In the genomic region with DNA sequence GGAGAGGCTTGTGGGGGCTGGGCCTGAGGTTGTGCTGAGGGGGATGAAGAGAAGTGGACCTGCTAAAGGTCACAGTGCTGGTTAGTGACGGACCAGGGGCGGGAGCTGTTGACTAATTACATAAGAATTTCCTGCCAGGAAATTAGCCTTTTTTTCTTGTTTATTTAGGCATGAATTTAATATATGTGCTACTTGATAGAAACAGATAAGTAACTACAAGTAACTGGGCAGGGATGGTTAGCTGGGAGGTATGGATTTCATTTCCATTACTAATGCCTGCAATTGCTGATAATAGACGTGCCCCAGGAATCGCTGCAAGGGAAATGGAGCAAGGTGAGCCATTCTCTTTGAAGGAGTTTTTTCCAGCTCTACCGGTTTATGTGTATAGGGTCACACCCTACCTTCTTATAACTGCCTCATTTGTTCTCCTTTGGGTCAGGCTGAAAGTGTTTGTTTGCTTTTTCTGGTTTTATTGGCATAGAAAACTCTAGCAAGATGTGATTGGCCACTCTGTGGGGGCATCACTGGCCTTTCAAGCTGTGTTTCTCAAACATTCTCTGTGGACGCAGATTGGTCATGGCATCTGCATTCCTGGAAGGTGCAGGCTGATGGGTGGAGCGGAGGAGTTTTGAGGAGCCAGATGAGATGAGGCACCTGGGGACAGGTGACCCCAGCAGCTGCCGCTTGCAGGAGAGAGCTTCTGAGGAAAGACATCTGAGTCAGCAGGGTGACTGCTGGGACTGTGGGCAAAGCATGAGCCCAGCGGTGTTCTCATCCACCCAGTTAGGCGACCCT, we compare ENCODE assay signal across 10 cellular contexts. TPM values are rescaled to one million over a fixed set of nuclear protein-coding genes. Genes with fewer than 3 reads are reported as not detected.
DNase-seq lines count a peak whose midpoint lies in the region; ATAC-seq and TF ChIP-seq lines count a peak whose summit lies in the region.
"Had no signal": no experiment of that assay in that cellular context is flagged by ENCODE, and none has a peak within 500 bp of the region (broad histone marks: within the 10 kb centered on the region; RNA-seq: fewer than 3 reads in every experiment).

No MANE protein-coding gene starts in this region.

- no peaks in the 10 kb centered on the region for H3K27me3 ChIP-seq in osteoblast (ENCODE audit: insufficient read depth, low read length)
- no peaks in the 10 kb centered on the region for H3K27me3 ChIP-seq in effector memory CD4-positive, alpha-beta T cell (replicated peaks; ENCODE audit: control insufficient read depth, insufficient read depth, low read length, poor library complexity, severe bottlenecking)

- H3K27ac ChIP-seq in osteoblast (ENCODE audit: low read depth, low read length), result peak overlapping the region; percentile 87
- H3K27ac ChIP-seq in effector memory CD4-positive, alpha-beta T cell (ENCODE audit: insufficient read depth, low read length, poor library complexity, severe bottlenecking), result no peak overlapping the region

- peaks cover 40% of the 10 kb centered on the region for H3K4me1 ChIP-seq in osteoblast (ENCODE audit: insufficient read depth, low read length)
- no peaks in the 10 kb centered on the region for H3K4me1 ChIP-seq in effector memory CD4-positive, alpha-beta T cell (ENCODE audit: control insufficient read depth, insufficient read depth, low read length, poor library complexity, severe bottlenecking)

- no peak for ATAC-seq in GM21723 (IDR thresholded peaks at IDR 0.05; ENCODE audit: unreplicated experiment)

- H3K36me3 ChIP-seq in osteoblast (ENCODE audit: insufficient read depth, low read length), result peaks cover 3% of the 10 kb centered on the region
- H3K36me3 ChIP-seq in effector memory CD4-positive, alpha-beta T cell (ENCODE audit: control insufficient read depth, insufficient read depth, low read length), result no peaks in the 10 kb centered on the region

- DNase-seq in DMS79 (lab: John Stamatoyannopoulos, UW) (peak; percentile 86), NCI-H460 (ENCODE audit: extremely low read depth, low read depth) (peak; percentile 78), epithelial cell of esophagus (ENCODE audit: low read depth) (peak; percentile 98), osteoblast (ENCODE audit: insufficient read length, low spot score, missing footprints) (peak; percentile 62)
- DNase-seq in effector memory CD4-positive, alpha-beta T cell, result no peak
- no peak for DNase-seq in stimulated activated CD4-positive, alpha-beta T cell treated with anti-CD3 and anti-CD28 coated beads, Interleukin-12 subunit alpha, Interleukin-12 subunit beta, amount 100 ng/mL, for 4 hours
- no peak for DNase-seq in stimulated activated CD4-positive, alpha-beta T cell treated with anti-CD3 and anti-CD28 coated beads, Interleukin-4, amount 100 ng/mL, for 24 hours
- DNase-seq: foreskin melanocyte, NCI-H2107 had no signal

- H3K4me2 ChIP-seq in osteoblast (ENCODE audit: insufficient read depth, low read length), result peak overlapping the region; percentile 40

- H3K79me2 ChIP-seq in osteoblast (ENCODE audit: insufficient read depth, low read length), result no peaks in the 10 kb centered on the region

- H2AFZ ChIP-seq in osteoblast (ENCODE audit: low read length), result no peak overlapping the region

- H3K4me3 ChIP-seq in epithelial cell of esophagus (ENCODE audit: low read length) (no peak overlapping the region), osteoblast (ENCODE audit: insufficient read depth, low read length) (peak overlapping the region; percentile 3)
- H3K4me3 ChIP-seq in effector memory CD4-positive, alpha-beta T cell (ENCODE audit: insufficient read depth, low read depth, low read length, poor library complexity, severe bottlenecking), result no peak overlapping the region

- no peaks in the 10 kb centered on the region for H4K20me1 ChIP-seq in osteoblast (ENCODE audit: insufficient read depth, low read length)

- H3K9me3 ChIP-seq in osteoblast (ENCODE audit: low read depth, low read length), result no peaks in the 10 kb centered on the region
- H3K9me3 ChIP-seq in effector memory CD4-positive, alpha-beta T cell (ENCODE audit: control insufficient read depth, low read length), result no peaks in the 10 kb centered on the region

- no peak for TF ChIP-seq CTCF in epithelial cell of esophagus (IDR thresholded peaks at IDR 0.05; ENCODE audit: insufficient read depth, low read depth, low read length, missing control alignments)
- no peak for TF ChIP-seq CTCF in osteoblast (IDR thresholded peaks at IDR 0.05; ENCODE audit: extremely low read depth, low read depth, low read length)

RNA-seq across cellular contexts. Expression of gene GPRC5A, which starts 19.0 kb away (rescaled TPM):
- total RNA-seq in NCI-H460 (2014; rRNA removed; shearing (Covaris generic)), result 94.6 and 96.3 TPM in 2 replicates
- 36.6 and 56.4 TPM in 2 replicates for polyA plus RNA-seq in NCI-H460 (2014; cell fraction: nucleus; rRNA removed)
- total RNA-seq in osteoblast, result 2.7 and 4.7 TPM in 2 replicates

RNA-seq across cellular contexts. Expression of gene DDX47, which starts 59.2 kb away (rescaled TPM):
- 58.5 and 59.7 TPM in 2 replicates for total RNA-seq in NCI-H460 (2014; rRNA removed; shearing (Covaris generic))
- polyA plus RNA-seq in NCI-H460 (2014; cell fraction: nucleus; rRNA removed), result 45.0 and 61.4 TPM in 2 replicates
- total RNA-seq in osteoblast, result 60.8 and 63.6 TPM in 2 replicates

Comparison
In these comparisons a context has a peak if more than half of its experiments do, and no peak if none do; other contexts are left out.
1. DNase-seq: peak in DMS79 (single experiment), NCI-H460 (single experiment), epithelial cell of esophagus (single experiment) and osteoblast (single experiment); none in effector memory CD4-positive, alpha-beta T cell (0 of 3), stimulated activated CD4-positive, alpha-beta T cell treated with anti-CD3 and anti-CD28 coated beads, Interleukin-12 subunit alpha, Interleukin-12 subunit beta, amount 100 ng/mL, for 4 hours (single experiment) and stimulated activated CD4-positive, alpha-beta T cell treated with anti-CD3 and anti-CD28 coated beads, Interleukin-4, amount 100 ng/mL, for 24 hours (single experiment).
2. RNA of gene GPRC5A, which starts 19.0 kb away (total RNA-seq): 94.6 to 96.3 TPM in NCI-H460; 2.7 to 4.7 TPM in osteoblast; every median in the first group is over 10 times any median in the second.